ENCODE assay signal across 1 cellular context in the genomic region with DNA sequence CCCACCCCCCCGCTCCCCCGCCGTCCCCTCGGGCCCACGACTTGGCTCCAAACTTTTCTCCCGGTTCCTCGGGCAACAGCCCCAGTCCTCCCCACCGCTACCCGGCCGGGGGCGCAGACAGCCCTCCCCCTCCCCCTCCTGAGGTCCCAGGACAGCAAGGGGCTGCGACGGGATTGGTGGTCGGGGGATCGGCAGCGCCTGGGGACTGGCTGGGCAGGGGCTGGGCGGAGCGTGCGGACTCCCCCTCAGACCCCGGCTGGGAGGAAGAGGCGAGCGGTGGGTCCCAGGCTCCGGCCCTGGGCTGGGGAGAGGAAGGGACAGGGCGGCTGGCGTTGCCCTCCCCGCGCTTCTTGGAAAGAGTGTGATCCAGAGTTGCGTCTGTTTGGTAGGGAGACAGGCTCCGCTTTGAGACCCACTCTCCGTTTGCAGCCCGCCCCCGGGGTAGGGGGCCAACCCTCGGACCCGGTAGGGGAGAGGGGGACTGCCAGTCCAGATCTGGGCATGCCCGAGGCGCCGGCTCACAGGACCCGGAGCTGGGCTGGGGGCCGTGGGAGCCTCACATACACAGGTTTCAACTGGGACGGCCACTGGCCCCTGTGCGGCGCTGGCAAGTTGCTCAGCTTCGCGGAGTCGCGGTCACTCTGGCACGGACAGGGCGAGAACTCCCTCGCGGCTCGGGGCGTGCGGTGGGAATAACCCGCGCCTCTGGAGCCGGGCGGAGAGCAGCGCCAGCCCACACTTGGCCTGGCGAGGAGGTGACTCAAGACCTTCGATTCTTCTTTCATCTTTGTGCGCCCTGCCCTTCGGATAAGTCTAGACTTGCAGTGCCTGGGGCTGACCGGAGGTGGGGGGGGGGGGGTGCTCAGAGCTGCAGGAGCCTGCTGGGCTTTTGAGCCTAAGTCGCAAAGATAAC.
TF ChIP-seq lines count a peak whose summit lies in the region.

No MANE protein-coding gene starts in this region.

TF ChIP-seq in HepG2, 621 proteins besides CTCF, POLR2A, EP300 and RAD21 (continued from another document and continues in another):
- TF ChIP-seq, protein P1, sequence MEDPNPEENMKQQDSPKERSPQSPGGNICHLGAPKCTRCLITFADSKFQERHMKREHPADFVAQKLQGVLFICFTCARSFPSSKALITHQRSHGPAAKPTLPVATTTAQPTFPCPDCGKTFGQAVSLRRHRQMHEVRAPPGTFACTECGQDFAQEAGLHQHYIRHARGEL (CRISPR knock-in tag; IDR thresholded peaks at IDR 0.05) = no peak
- TF ChIP-seq ZSCAN20 (CRISPR knock-in tag; IDR thresholded peaks at IDR 0.05; ENCODE audit: borderline replicate concordance) (peak; percentile 89; the same call in 1 of the 2 replicates), FOXJ3 (CRISPR knock-in tag; IDR thresholded peaks at IDR 0.05; ENCODE audit: borderline replicate concordance) (no peak), ISL2 (CRISPR knock-in tag; IDR thresholded peaks at IDR 0.05) (peak; percentile 30; the same call in 1 of the 2 replicates), ZBTB8A (CRISPR knock-in tag; IDR thresholded peaks at IDR 0.05; ENCODE audit: borderline replicate concordance, low read depth) (no peak), ATF7-NPFF (CRISPR knock-in tag; IDR thresholded peaks at IDR 0.05; ENCODE audit: low read depth) (0 out of 2 replicates have a peak, but pooled peaks have one; percentile 10), ZNF121 (CRISPR knock-in tag; IDR thresholded peaks at IDR 0.05) (no peak), NONO (IDR thresholded peaks at IDR 0.05) (no peak), NONO (CRISPR knock-in tag; conservative IDR thresholded peaks at IDR 0.05) (peak; percentile 40; the same call in 1 of the 2 replicates), ZNF350 (CRISPR knock-in tag; IDR thresholded peaks at IDR 0.05; ENCODE audit: borderline replicate concordance, low read depth) (peak; percentile 21; the same call in 1 of the 2 replicates), BORCS8-MEF2B (CRISPR knock-in tag; IDR thresholded peaks at IDR 0.05) (peak; percentile 52; the same call in 1 of the 2 replicates), ZNF510 (CRISPR knock-in tag; IDR thresholded peaks at IDR 0.05; ENCODE audit: low read depth) (0 out of 2 replicates have a peak, but pooled peaks have one; percentile 54), ZNF30 (CRISPR knock-in tag; IDR thresholded peaks at IDR 0.05) (peak; percentile 20; the same call in 1 of the 2 replicates), ETV6 (CRISPR knock-in tag; conservative IDR thresholded peaks at IDR 0.05) (0 out of 2 replicates have a peak, but pooled peaks have one; percentile 27), PHF8 (CRISPR knock-in tag; IDR thresholded peaks at IDR 0.05) (peak; percentile 58), ZNF850 (CRISPR knock-in tag; conservative IDR thresholded peaks at IDR 0.05) (no peak), ZNF570 (CRISPR knock-in tag; IDR thresholded peaks at IDR 0.05; ENCODE audit: borderline replicate concordance) (no peak), ZNF775 (CRISPR knock-in tag; IDR thresholded peaks at IDR 0.05; ENCODE audit: borderline replicate concordance) (no peak), SMAD3 (CRISPR knock-in tag; IDR thresholded peaks at IDR 0.05) (0 out of 2 replicates have a peak, but pooled peaks have one; percentile 54), TRIM24 (CRISPR knock-in tag; IDR thresholded peaks at IDR 0.05) (no peak), ZNF709 (CRISPR knock-in tag; IDR thresholded peaks at IDR 0.05) (no peak)
- TF ChIP-seq, protein P2, sequence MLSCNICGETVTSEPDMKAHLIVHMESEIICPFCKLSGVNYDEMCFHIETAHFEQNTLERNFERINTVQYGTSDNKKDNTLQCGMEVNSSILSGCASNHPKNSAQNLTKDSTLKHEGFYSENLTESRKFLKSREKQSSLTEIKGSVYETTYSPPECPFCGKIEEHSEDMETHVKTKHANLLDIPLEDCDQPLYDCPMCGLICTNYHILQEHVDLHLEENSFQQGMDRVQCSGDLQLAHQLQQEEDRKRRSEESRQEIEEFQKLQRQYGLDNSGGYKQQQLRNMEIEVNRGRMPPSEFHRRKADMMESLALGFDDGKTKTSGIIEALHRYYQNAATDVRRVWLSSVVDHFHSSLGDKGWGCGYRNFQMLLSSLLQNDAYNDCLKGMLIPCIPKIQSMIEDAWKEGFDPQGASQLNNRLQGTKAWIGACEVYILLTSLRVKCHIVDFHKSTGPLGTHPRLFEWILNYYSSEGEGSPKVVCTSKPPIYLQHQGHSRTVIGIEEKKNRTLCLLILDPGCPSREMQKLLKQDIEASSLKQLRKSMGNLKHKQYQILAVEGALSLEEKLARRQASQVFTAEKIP (CRISPR knock-in tag; IDR thresholded peaks at IDR 0.05; ENCODE audit: borderline replicate concordance) = no peak
- TF ChIP-seq, protein P3, sequence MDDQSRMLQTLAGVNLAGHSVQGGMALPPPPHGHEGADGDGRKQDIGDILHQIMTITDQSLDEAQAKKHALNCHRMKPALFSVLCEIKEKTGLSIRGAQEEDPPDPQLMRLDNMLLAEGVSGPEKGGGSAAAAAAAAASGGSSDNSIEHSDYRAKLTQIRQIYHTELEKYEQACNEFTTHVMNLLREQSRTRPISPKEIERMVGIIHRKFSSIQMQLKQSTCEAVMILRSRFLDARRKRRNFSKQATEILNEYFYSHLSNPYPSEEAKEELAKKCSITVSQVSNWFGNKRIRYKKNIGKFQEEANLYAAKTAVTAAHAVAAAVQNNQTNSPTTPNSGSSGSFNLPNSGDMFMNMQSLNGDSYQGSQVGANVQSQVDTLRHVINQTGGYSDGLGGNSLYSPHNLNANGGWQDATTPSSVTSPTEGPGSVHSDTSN (CRISPR knock-in tag; IDR thresholded peaks at IDR 0.05; ENCODE audit: borderline replicate concordance) = 0 out of 2 replicates have a peak, but pooled peaks have one; percentile 41
- TF ChIP-seq, protein P4, sequence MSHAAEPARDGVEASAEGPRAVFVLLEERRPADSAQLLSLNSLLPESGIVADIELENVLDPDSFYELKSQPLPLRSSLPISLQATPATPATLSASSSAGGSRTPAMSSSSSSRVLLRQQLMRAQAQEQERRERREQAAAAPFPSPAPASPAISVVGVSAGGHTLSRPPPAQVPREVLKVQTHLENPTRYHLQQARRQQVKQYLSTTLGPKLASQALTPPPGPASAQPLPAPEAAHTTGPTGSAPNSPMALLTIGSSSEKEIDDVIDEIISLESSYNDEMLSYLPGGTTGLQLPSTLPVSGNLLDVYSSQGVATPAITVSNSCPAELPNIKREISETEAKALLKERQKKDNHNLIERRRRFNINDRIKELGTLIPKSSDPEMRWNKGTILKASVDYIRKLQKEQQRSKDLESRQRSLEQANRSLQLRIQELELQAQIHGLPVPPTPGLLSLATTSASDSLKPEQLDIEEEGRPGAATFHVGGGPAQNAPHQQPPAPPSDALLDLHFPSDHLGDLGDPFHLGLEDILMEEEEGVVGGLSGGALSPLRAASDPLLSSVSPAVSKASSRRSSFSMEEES (CRISPR knock-in tag; IDR thresholded peaks at IDR 0.05) = 0 out of 2 replicates have a peak, but pooled peaks have one; percentile 15
- TF ChIP-seq, protein P5, sequence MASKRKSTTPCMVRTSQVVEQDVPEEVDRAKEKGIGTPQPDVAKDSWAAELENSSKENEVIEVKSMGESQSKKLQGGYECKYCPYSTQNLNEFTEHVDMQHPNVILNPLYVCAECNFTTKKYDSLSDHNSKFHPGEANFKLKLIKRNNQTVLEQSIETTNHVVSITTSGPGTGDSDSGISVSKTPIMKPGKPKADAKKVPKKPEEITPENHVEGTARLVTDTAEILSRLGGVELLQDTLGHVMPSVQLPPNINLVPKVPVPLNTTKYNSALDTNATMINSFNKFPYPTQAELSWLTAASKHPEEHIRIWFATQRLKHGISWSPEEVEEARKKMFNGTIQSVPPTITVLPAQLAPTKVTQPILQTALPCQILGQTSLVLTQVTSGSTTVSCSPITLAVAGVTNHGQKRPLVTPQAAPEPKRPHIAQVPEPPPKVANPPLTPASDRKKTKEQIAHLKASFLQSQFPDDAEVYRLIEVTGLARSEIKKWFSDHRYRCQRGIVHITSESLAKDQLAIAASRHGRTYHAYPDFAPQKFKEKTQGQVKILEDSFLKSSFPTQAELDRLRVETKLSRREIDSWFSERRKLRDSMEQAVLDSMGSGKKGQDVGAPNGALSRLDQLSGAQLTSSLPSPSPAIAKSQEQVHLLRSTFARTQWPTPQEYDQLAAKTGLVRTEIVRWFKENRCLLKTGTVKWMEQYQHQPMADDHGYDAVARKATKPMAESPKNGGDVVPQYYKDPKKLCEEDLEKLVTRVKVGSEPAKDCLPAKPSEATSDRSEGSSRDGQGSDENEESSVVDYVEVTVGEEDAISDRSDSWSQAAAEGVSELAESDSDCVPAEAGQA (IDR thresholded peaks at IDR 0.05; ENCODE audit: low read depth) = no peak
- TF ChIP-seq, protein P5 (CRISPR knock-in tag; IDR thresholded peaks at IDR 0.05; ENCODE audit: borderline replicate concordance) = no peak
- TF ChIP-seq, protein P6, sequence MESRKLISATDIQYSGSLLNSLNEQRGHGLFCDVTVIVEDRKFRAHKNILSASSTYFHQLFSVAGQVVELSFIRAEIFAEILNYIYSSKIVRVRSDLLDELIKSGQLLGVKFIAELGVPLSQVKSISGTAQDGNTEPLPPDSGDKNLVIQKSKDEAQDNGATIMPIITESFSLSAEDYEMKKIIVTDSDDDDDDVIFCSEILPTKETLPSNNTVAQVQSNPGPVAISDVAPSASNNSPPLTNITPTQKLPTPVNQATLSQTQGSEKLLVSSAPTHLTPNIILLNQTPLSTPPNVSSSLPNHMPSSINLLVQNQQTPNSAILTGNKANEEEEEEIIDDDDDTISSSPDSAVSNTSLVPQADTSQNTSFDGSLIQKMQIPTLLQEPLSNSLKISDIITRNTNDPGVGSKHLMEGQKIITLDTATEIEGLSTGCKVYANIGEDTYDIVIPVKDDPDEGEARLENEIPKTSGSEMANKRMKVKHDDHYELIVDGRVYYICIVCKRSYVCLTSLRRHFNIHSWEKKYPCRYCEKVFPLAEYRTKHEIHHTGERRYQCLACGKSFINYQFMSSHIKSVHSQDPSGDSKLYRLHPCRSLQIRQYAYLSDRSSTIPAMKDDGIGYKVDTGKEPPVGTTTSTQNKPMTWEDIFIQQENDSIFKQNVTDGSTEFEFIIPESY (CRISPR knock-in tag; IDR thresholded peaks at IDR 0.05) = no peak
- TF ChIP-seq, protein P7, sequence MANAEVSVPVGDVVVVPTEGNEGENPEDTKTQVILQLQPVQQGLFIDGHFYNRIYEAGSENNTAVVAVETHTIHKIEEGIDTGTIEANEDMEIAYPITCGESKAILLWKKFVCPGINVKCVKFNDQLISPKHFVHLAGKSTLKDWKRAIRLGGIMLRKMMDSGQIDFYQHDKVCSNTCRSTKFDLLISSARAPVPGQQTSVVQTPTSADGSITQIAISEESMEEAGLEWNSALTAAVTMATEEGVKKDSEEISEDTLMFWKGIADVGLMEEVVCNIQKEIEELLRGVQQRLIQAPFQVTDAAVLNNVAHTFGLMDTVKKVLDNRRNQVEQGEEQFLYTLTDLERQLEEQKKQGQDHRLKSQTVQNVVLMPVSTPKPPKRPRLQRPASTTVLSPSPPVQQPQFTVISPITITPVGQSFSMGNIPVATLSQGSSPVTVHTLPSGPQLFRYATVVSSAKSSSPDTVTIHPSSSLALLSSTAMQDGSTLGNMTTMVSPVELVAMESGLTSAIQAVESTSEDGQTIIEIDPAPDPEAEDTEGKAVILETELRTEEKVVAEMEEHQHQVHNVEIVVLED (CRISPR knock-in tag; IDR thresholded peaks at IDR 0.05; ENCODE audit: borderline replicate concordance) = peak; percentile 39; the same call in 1 of the 2 replicates
- TF ChIP-seq, protein P8, sequence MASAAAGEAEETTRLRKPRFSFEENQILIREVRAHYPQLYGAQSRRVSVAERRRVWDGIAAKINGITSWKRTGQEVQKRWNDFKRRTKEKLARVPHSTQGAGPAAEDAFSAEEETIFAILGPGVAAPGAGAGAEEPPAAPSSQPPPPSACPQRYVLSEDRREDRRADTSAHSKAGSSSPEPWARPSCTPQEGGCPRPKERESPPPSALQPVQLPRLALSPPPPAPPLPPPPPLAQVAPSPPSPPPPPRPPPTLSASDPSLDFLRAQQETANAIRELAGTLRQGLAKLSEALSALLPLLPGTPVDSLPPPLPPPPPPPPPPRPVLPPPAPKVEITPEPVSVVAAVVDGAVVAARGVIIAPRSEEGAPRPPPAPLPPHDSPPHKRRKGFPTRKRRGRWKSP (CRISPR knock-in tag; IDR thresholded peaks at IDR 0.05) = peak; percentile 65; the same call in 1 of the 2 replicates
- TF ChIP-seq, protein P9, sequence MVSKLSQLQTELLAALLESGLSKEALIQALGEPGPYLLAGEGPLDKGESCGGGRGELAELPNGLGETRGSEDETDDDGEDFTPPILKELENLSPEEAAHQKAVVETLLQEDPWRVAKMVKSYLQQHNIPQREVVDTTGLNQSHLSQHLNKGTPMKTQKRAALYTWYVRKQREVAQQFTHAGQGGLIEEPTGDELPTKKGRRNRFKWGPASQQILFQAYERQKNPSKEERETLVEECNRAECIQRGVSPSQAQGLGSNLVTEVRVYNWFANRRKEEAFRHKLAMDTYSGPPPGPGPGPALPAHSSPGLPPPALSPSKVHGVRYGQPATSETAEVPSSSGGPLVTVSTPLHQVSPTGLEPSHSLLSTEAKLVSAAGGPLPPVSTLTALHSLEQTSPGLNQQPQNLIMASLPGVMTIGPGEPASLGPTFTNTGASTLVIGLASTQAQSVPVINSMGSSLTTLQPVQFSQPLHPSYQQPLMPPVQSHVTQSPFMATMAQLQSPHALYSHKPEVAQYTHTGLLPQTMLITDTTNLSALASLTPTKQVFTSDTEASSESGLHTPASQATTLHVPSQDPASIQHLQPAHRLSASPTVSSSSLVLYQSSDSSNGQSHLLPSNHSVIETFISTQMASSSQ (IDR thresholded peaks at IDR 0.05; ENCODE audit: low read depth) = no peak
- TF ChIP-seq, protein P9 (CRISPR knock-in tag; IDR thresholded peaks at IDR 0.05; ENCODE audit: borderline replicate concordance) = 0 out of 2 replicates have a peak, but pooled peaks have one; percentile 53
